Comparison of ENCODE assay signal across 27 cellular contexts in the genomic region with DNA sequence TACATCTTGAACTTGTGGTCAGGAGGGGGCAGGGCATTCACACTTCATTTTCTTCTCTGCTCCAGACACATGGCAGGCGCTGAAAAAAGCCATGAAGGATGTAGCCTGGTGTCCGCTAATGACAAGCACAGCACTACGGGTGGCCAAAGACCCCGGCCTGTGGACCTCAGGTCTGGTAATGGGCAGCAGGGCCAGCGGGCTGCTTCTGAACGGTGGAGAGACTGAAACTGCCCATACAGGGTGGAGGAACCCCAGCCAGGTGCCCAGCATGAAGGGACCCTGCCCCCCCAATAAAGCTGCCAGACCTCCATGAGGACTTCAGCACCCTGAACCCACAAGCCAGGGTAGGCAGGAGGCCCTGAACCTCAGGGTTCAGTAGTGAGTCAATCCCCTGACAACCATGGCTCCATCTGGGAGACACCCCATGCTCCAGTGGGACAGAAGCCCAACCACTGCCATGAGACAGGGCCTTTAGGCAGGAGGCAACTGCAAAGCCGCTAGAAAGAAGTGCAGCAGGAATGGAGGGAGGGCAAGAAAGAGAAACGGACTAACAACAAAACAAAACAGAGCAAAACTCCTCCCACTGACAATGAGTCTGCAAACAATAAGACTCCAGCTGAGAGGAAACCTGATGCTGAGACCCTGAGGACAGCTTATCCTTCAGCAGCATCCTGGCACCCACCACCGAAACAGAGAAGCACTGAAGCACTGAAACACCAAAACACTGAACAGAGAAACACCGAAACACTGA.
DNase-seq lines count a peak whose midpoint lies in the region; ATAC-seq and TF ChIP-seq lines count a peak whose summit lies in the region.
"Had no signal": no experiment of that assay in that cellular context is flagged by ENCODE, and none has a peak within 500 bp of the region (broad histone marks: within the 10 kb centered on the region; RNA-seq: fewer than 3 reads in every experiment).

No MANE protein-coding gene starts in this region.

- H2BK20ac ChIP-seq in H9 (ENCODE audit: low read depth, low read length, poor library complexity, severe bottlenecking): no peak overlapping the region

- peak overlapping the region in 10 of 11 experiments; percentile 2 to 76 (median 71); a peak in 20 of 22 replicates for H3K27ac ChIP-seq in BLaER1 treated with 17β-estradiol and CSF1 and Interleukin-3, amounts not matched to agents 10 nM and 100 nM
- no peak overlapping the region for H3K27ac ChIP-seq in H9 (ENCODE audit: insufficient read length, low read depth, low read length)
- H3K27ac ChIP-seq: breast epithelium, dorsolateral prefrontal cortex, heart right ventricle, parathyroid adenoma, right atrium auricular region, thoracic aorta, uterus had no signal

- H4K20me1 ChIP-seq in BLaER1 treated with 17β-estradiol and CSF1 and Interleukin-3, amounts not matched to agents 10 nM and 100 nM: 0 out of 22 replicates have a peak, but pooled peaks cover 0 to 4% (median 0%) of the 10 kb centered on the region in 11 experiments
- no peaks in the 10 kb centered on the region for H4K20me1 ChIP-seq in H9 (ENCODE audit: control insufficient read depth, insufficient read depth, insufficient read length)

- H4K91ac ChIP-seq in H9 (ENCODE audit: insufficient read length, low read depth, low read length): no peak overlapping the region

- no peak overlapping the region for H3K14ac ChIP-seq in H9 (ENCODE audit: insufficient read depth, low read length)

- no peak overlapping the region for H2BK120ac ChIP-seq in H9 (ENCODE audit: low read depth, low read length, poor library complexity, severe bottlenecking)

- H3K4me3 ChIP-seq in BLaER1 treated with 17β-estradiol and CSF1 and Interleukin-3, amounts not matched to agents 10 nM and 100 nM: no peak overlapping the region
- no peak overlapping the region for H3K4me3 ChIP-seq in NT2/D1 (ENCODE audit: insufficient read length, low read depth)
- H3K4me3 ChIP-seq: breast epithelium, dorsolateral prefrontal cortex, heart right ventricle, right atrium auricular region, thoracic aorta, uterus had no signal

- no peak overlapping the region for H4K8ac ChIP-seq in H9 (replicated peaks; ENCODE audit: insufficient read length, low read depth, low read length)

- H3K27ac Mint-ChIP-seq in H9 (peak overlapping the region; percentile 66 to 89 (median 80); a peak in 6 of 7 replicates), nephron progenitor cell (peak overlapping the region; percentile 6)
- H3K27ac Mint-ChIP-seq: activated CD4-positive, alpha-beta T cell treated with anti-CD3 and anti-CD28 coated beads, Interleukin-2, amount 10 ng/mL, durations not matched to agents 24 days and 14 days; activated naive CD8-positive, alpha-beta T cell treated with anti-CD3 and anti-CD28 coated beads for 36 hours; stimulated activated naive CD8-positive, alpha-beta T cell treated with anti-CD3 and anti-CD28 coated beads, Interleukin-15, Interleukin-2, amounts not matched to agents 100 ng/mL and 50 ng/mL, for 24 hours had no signal

- H3K4ac ChIP-seq in H9 (ENCODE audit: low read depth, low read length): no peak overlapping the region

- no peak overlapping the region for H2BK12ac ChIP-seq in H9 (ENCODE audit: insufficient read length, low read depth, low read length)

- H3K23ac ChIP-seq in H9 (ENCODE audit: insufficient read length, low read depth, low read length): no peak overlapping the region

- H3K27me3 ChIP-seq in BLaER1 treated with 17β-estradiol and CSF1 and Interleukin-3, amounts not matched to agents 10 nM and 100 nM: no peaks in the 10 kb centered on the region
- no peaks in the 10 kb centered on the region for H3K27me3 ChIP-seq in H9 (ENCODE audit: insufficient read depth, low read length)
- H3K27me3 ChIP-seq in NT2/D1 (ENCODE audit: insufficient read depth, insufficient read length): no peaks in the 10 kb centered on the region
- H3K27me3 ChIP-seq: right atrium auricular region, uterus had no signal

- no peaks in the 10 kb centered on the region for H3K9me3 ChIP-seq in BLaER1 treated with 17β-estradiol and CSF1 and Interleukin-3, amounts not matched to agents 10 nM and 100 nM (replicated peaks in 1 of 11)
- H3K9me3 ChIP-seq in H9 (ENCODE audit: control insufficient read depth, low read depth, low read length) (no peaks in the 10 kb centered on the region), NT2/D1 (ENCODE audit: insufficient read depth, low read length) (peaks cover 14% of the 10 kb centered on the region; the same call in 1 of the 2 replicates)
- H3K9me3 ChIP-seq: breast epithelium, right atrium auricular region, thoracic aorta, uterus had no signal

- TF ChIP-seq CTCF in H9 (conservative IDR thresholded peaks at IDR 0.05) (no peak), nephron progenitor cell (IDR thresholded peaks at IDR 0.05) (no peak)

- H3T11ph ChIP-seq in H9 (ENCODE audit: low read length): no peak overlapping the region

- WGBS in H9 (ENCODE audit: extremely low coverage, insufficient read length, low lambda C conversion rate): no CpG with 5 or more reads among the region's 10 CpGs

- DNase-seq in H9 (peak; percentile 55), NT2/D1 (ENCODE audit: low read depth, low spot score) (peak; percentile 40), nephron progenitor cell (no peak), activated gamma-delta T cell treated with Interleukin-2 at 50 U/mL for 16 hours (no peak), NCI-H187 treated with DMSO at 0.1 percent for 48 hours (lab: John Stamatoyannopoulos, UW) (no peak)
- no peak for DNase-seq in activated effector memory CD4-positive, alpha-beta T cell treated with anti-CD3 and anti-CD28 coated beads, Interleukin-2, amount 50 U/mL, for 16 hours
- DNase-seq: activated CD4-positive, alpha-beta T cell treated with anti-CD3 and anti-CD28 coated beads, Interleukin-2, amount 10 ng/mL, durations not matched to agents 24 days and 14 days; activated CD8-positive, alpha-beta memory T cell treated with anti-CD3 and anti-CD28 coated beads for 24 hours; activated naive CD8-positive, alpha-beta T cell treated with anti-CD3 and anti-CD28 coated beads for 36 hours; anterior cingulate cortex; DMS153; heart right ventricle; NCI-H1048; NCI-H774; OCI-M1; small intestine; stimulated activated CD4-positive, alpha-beta T cell treated with anti-CD3 and anti-CD28 coated beads, Interleukin-2, amount 100 ng/mL, for 24 hours; uterus had no signal

- peaks cover 4% of the 10 kb centered on the region for H3K27me3 Mint-ChIP-seq in H9 (ENCODE audit: low read depth)
- H3K27me3 Mint-ChIP-seq in nephron progenitor cell (ENCODE audit: low read depth, poor library complexity): peaks cover 3% of the 10 kb centered on the region

- no peaks in the 10 kb centered on the region for H3K79me1 ChIP-seq in H9 (ENCODE audit: insufficient read depth, low read depth, low read length, poor library complexity, severe bottlenecking)

- H2AK5ac ChIP-seq in H9 (ENCODE audit: insufficient read length, low read length): no peak overlapping the region

- H3K4me1 Mint-ChIP-seq in H9 (peaks cover 54 to 59% of the 10 kb centered on the region in 2 experiments), nephron progenitor cell (peaks cover 85% of the 10 kb centered on the region)
- H3K4me1 Mint-ChIP-seq: activated CD4-positive, alpha-beta T cell treated with anti-CD3 and anti-CD28 coated beads, Interleukin-2, amount 10 ng/mL, durations not matched to agents 24 days and 14 days; activated naive CD8-positive, alpha-beta T cell treated with anti-CD3 and anti-CD28 coated beads for 36 hours had no signal

- H3K23me2 ChIP-seq in H9 (ENCODE audit: insufficient read length, low read depth, low read length, poor library complexity, severe bottlenecking): no peaks in the 10 kb centered on the region

- H3K4me2 ChIP-seq in BLaER1 treated with 17β-estradiol and CSF1 and Interleukin-3, amounts not matched to agents 10 nM and 100 nM: peak overlapping the region; percentile 54 to 92 (median 78)
- no peak overlapping the region for H3K4me2 ChIP-seq in H9 (ENCODE audit: insufficient read depth, insufficient read length, low read length)

- peak overlapping the region in 9 of 11 experiments; percentile 6 to 64 (median 47); a peak in 13 of 22 replicates for H3K9ac ChIP-seq in BLaER1 treated with 17β-estradiol and CSF1 and Interleukin-3, amounts not matched to agents 10 nM and 100 nM
- H3K9ac ChIP-seq in H9 (ENCODE audit: extremely low read depth, insufficient read length, low read length) (no peak overlapping the region), NT2/D1 (ENCODE audit: insufficient read length, low read depth) (no peak overlapping the region)
- H3K9ac ChIP-seq: parathyroid adenoma had no signal

- no peaks in the 10 kb centered on the region for H3K79me2 ChIP-seq in H9 (ENCODE audit: insufficient read depth, low read length)
- H3K79me2 ChIP-seq: parathyroid adenoma had no signal

- H3K4me1 ChIP-seq in BLaER1 treated with 17β-estradiol and CSF1 and Interleukin-3, amounts not matched to agents 10 nM and 100 nM: peaks cover 34 to 98% (median 89%) of the 10 kb centered on the region in 10 experiments
- H3K4me1 ChIP-seq in H9 (ENCODE audit: insufficient read depth, low read length): peaks cover 6% of the 10 kb centered on the region; the same call in 1 of the 2 replicates
- peaks cover 2% of the 10 kb centered on the region for H3K4me1 ChIP-seq in NT2/D1 (ENCODE audit: insufficient read depth, insufficient read length)
- H3K4me1 ChIP-seq: breast epithelium, heart right ventricle, parathyroid adenoma, right atrium auricular region, uterus had no signal

- H3K18ac ChIP-seq in H9 (ENCODE audit: insufficient read length, low read depth, low read length): no peak overlapping the region

- H3K36me3 Mint-ChIP-seq in H9 (ENCODE audit: insufficient read depth in 1 of 3, low read depth in 3 of 3): peaks cover 0 to 6% (median 0%) of the 10 kb centered on the region in 3 experiments; a peak in 1 of 7 replicates
- H3K36me3 Mint-ChIP-seq in nephron progenitor cell (ENCODE audit: low read depth): no peaks in the 10 kb centered on the region
- H3K36me3 Mint-ChIP-seq: activated naive CD8-positive, alpha-beta T cell treated with anti-CD3 and anti-CD28 coated beads for 36 hours had no signal

- H2AFZ ChIP-seq in H9 (ENCODE audit: low read length): no peak overlapping the region
- H2AFZ ChIP-seq: parathyroid adenoma had no signal

- no peak overlapping the region for H3K56ac ChIP-seq in H9 (ENCODE audit: insufficient read length, low read depth, low read length)

- H4K5ac ChIP-seq in H9 (ENCODE audit: insufficient read length, low read depth, low read length): no peak overlapping the region

- H3K4me3 Mint-ChIP-seq in H9: no peak overlapping the region; a peak in 2 of 5 replicates
- peak overlapping the region; percentile 43 for H3K4me3 Mint-ChIP-seq in nephron progenitor cell
- H3K4me3 Mint-ChIP-seq: activated CD4-positive, alpha-beta T cell treated with anti-CD3 and anti-CD28 coated beads, Interleukin-2, amount 10 ng/mL, durations not matched to agents 24 days and 14 days; activated naive CD8-positive, alpha-beta T cell treated with anti-CD3 and anti-CD28 coated beads for 36 hours; stimulated activated naive CD8-positive, alpha-beta T cell treated with anti-CD3 and anti-CD28 coated beads, Interleukin-15, Interleukin-2, amounts not matched to agents 100 ng/mL and 50 ng/mL, for 24 hours had no signal

- no peak overlapping the region for H2BK15ac ChIP-seq in H9 (ENCODE audit: low read depth, low read length)

- no peaks in the 10 kb centered on the region for H3K36me3 ChIP-seq in BLaER1 treated with 17β-estradiol and CSF1 and Interleukin-3, amounts not matched to agents 10 nM and 100 nM
- H3K36me3 ChIP-seq in NT2/D1 (ENCODE audit: insufficient read depth, insufficient read length, low read length): no peaks in the 10 kb centered on the region
- H3K36me3 ChIP-seq: breast epithelium, heart right ventricle, right atrium auricular region, thoracic aorta, uterus had no signal

- no peak overlapping the region for H2BK5ac ChIP-seq in H9 (ENCODE audit: insufficient read length, low read length)

- no peak for ATAC-seq in HG03135 (IDR thresholded peaks at IDR 0.05; ENCODE audit: unreplicated experiment)
- ATAC-seq: HCT116, heart right ventricle had no signal

- H3K9me3 Mint-ChIP-seq in H9 (peaks cover 0 to 3% of the 10 kb centered on the region in 2 experiments; a peak in 2 of 5 replicates), nephron progenitor cell (peaks cover 7% of the 10 kb centered on the region)
- H3K9me3 Mint-ChIP-seq: activated naive CD8-positive, alpha-beta T cell treated with anti-CD3 and anti-CD28 coated beads for 36 hours; stimulated activated naive CD8-positive, alpha-beta T cell treated with anti-CD3 and anti-CD28 coated beads, Interleukin-15, Interleukin-2, amounts not matched to agents 100 ng/mL and 50 ng/mL, for 24 hours had no signal

Comparison
In these comparisons a context has a peak if more than half of its experiments do, and no peak if none do; other contexts are left out.
1. H3K9ac ChIP-seq: peak in BLaER1 treated with 17β-estradiol and CSF1 and Interleukin-3, amounts not matched to agents 10 nM and 100 nM (9 of 11); none in H9 (single experiment) and NT2/D1 (single experiment).
2. DNase-seq: peak in H9 (single experiment) and NT2/D1 (single experiment); none in nephron progenitor cell (single experiment), activated gamma-delta T cell treated with Interleukin-2 at 50 U/mL for 16 hours (single experiment), activated effector memory CD4-positive, alpha-beta T cell treated with anti-CD3 and anti-CD28 coated beads, Interleukin-2, amount 50 U/mL, for 16 hours (single experiment) and NCI-H187 treated with DMSO at 0.1 percent for 48 hours (single experiment).